14 cellular contexts compared by ENCODE assay signal in the genomic region with DNA sequence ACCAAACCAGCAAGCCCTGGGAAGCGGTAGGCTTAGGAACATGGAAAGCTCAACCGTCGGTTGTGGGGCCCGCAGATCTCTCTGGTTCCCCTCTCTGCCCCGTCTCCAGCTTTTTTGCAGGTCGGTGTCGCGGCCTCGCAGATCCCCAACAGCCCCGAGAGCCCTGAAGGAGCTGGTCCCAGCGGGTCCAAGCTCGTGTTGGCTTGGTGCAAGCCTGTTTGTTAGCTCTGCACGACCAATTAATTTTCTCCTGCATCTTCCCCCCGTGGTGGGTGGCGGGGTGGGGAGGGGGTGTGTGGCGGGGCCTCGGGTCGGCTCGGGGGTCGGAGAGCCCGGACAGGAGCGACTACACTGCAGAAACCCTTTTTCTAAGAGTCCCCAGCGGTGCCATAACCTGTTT. TPM values are rescaled to one million over a fixed set of nuclear protein-coding genes. Genes with fewer than 3 reads are reported as not detected.
DNase-seq lines count a peak whose midpoint lies in the region; ATAC-seq and TF ChIP-seq lines count a peak whose summit lies in the region.
"Had no signal": no experiment of that assay in that cellular context is flagged by ENCODE, and none has a peak within 500 bp of the region (broad histone marks: within the 10 kb centered on the region; RNA-seq: fewer than 3 reads in every experiment).

No MANE protein-coding gene starts in this region.

- no peak overlapping the region for H3K27ac ChIP-seq in mesodermal cell (ENCODE audit: low read depth, low read length, severe bottlenecking)
- H3K27ac ChIP-seq in gastroesophageal sphincter, result no peak overlapping the region

- no peak for TF ChIP-seq EP300 in gastroesophageal sphincter (IDR thresholded peaks at IDR 0.05)

- no peak for TF ChIP-seq CTCF in brain (conservative IDR thresholded peaks at IDR 0.05)
- TF ChIP-seq CTCF in type B pancreatic cell (conservative IDR thresholded peaks at IDR 0.05), result no peak
- TF ChIP-seq CTCF in gastroesophageal sphincter (IDR thresholded peaks at IDR 0.05), result no peak

- peak overlapping the region; percentile 46 for H3K4me3 Mint-ChIP-seq in activated naive CD4-positive, alpha-beta T cell treated with anti-CD3 and anti-CD28 coated beads, Interleukin-2, amount 10 ng/mL, durations not matched to agents 7 days and 5 days
- peak overlapping the region; percentile 80 to 86 (median 83) for H3K4me3 Mint-ChIP-seq in brain
- H3K4me3 Mint-ChIP-seq in type B pancreatic cell, result peak overlapping the region; percentile 83
- H3K4me3 Mint-ChIP-seq: T-helper 2 cell treated with Interferon-gamma antibody and Interleukin-4, amounts not matched to agents 5 μg/mL and 100 μg/mL, for 36 hours had no signal

- H3K4me1 ChIP-seq in mesodermal cell (ENCODE audit: control insufficient read depth, insufficient read depth, low read length, poor library complexity, severe bottlenecking), result peaks cover 8% of the 10 kb centered on the region
- peaks cover 0 to 21% (median 5%) of the 10 kb centered on the region in 3 donors for H3K4me1 ChIP-seq in gastroesophageal sphincter

- no peak for TF ChIP-seq POLR2A in gastroesophageal sphincter (IDR thresholded peaks at IDR 0.05)

- no peaks in the 10 kb centered on the region for H3K36me3 Mint-ChIP-seq in activated naive CD4-positive, alpha-beta T cell treated with anti-CD3 and anti-CD28 coated beads, Interleukin-2, amount 10 ng/mL, durations not matched to agents 7 days and 5 days
- H3K36me3 Mint-ChIP-seq in brain (no peaks in the 10 kb centered on the region), type B pancreatic cell (no peaks in the 10 kb centered on the region)
- H3K36me3 Mint-ChIP-seq: IgD-negative memory B cell had no signal

- H3K4me1 Mint-ChIP-seq in activated naive CD4-positive, alpha-beta T cell treated with anti-CD3 and anti-CD28 coated beads, Interleukin-2, amount 10 ng/mL, durations not matched to agents 7 days and 5 days, result peaks cover 5% of the 10 kb centered on the region
- H3K4me1 Mint-ChIP-seq in brain (peaks cover 13% of the 10 kb centered on the region), type B pancreatic cell (ENCODE audit: unreplicated experiment) (no peaks in the 10 kb centered on the region)
- H3K4me1 Mint-ChIP-seq: IgD-negative memory B cell had no signal

- no peak for ATAC-seq in HG03135 (IDR thresholded peaks at IDR 0.05; ENCODE audit: unreplicated experiment)
- no peak for ATAC-seq in GM18520 (IDR thresholded peaks at IDR 0.05; ENCODE audit: unreplicated experiment)
- ATAC-seq in gastroesophageal sphincter, result no peak

- no peaks in the 10 kb centered on the region for H3K36me3 ChIP-seq in mesodermal cell (ENCODE audit: control insufficient read depth, insufficient read depth, low read length)
- no peaks in the 10 kb centered on the region for H3K36me3 ChIP-seq in gastroesophageal sphincter

- H3K9me3 ChIP-seq in mesodermal cell (ENCODE audit: control insufficient read depth, low read length), result no peaks in the 10 kb centered on the region
- H3K9me3 ChIP-seq in gastroesophageal sphincter, result no peaks in the 10 kb centered on the region

- peak overlapping the region; percentile 24 for H3K4me3 ChIP-seq in mesodermal cell (ENCODE audit: extremely low read depth, insufficient read depth, low read length, poor library complexity, severe bottlenecking)
- H3K4me3 ChIP-seq in gastroesophageal sphincter, result peak overlapping the region in 1 of 2 donors; percentile 51

- 13 to 18% methylated on average over 8 to 12 of the region's 23 CpGs for WGBS in mesodermal cell (ENCODE audit: insufficient coverage in 2 of 2), 2 experiments
- 0% methylated on average over 1 of the region's 23 CpGs; no CpG with 5 or more reads in 1 of the 2 donors for WGBS in gastroesophageal sphincter (ENCODE audit: low coverage in 1 of 2), 2 donors

- H3K9me3 Mint-ChIP-seq in activated naive CD4-positive, alpha-beta T cell treated with anti-CD3 and anti-CD28 coated beads, Interleukin-2, amount 10 ng/mL, durations not matched to agents 7 days and 5 days, result no peaks in the 10 kb centered on the region
- peaks cover 0 to 2% (median 0%) of the 10 kb centered on the region in 5 experiments for H3K9me3 Mint-ChIP-seq in brain
- H3K9me3 Mint-ChIP-seq in type B pancreatic cell, result no peaks in the 10 kb centered on the region
- H3K9me3 Mint-ChIP-seq: T-helper 2 cell treated with Interferon-gamma antibody and Interleukin-4, amounts not matched to agents 5 μg/mL and 100 μg/mL, for 36 hours had no signal

- no peak for DNase-seq in activated naive CD4-positive, alpha-beta T cell treated with anti-CD3 and anti-CD28 coated beads, Interleukin-2, amount 10 ng/mL, durations not matched to agents 7 days and 5 days
- DNase-seq in activated naive CD4-positive, alpha-beta T cell (lab: John Stamatoyannopoulos, UW), result no peak
- no peak for DNase-seq in type B pancreatic cell (ENCODE audit: extremely low spot score, unreplicated experiment)
- DNase-seq: activated T-cell treated with anti-CD3 and anti-CD28 coated beads, Interleukin-2, amount 50 U/mL, for 1 hour; midbrain; NCI-H2029 had no signal

- CTCF ChIA-PET in activated naive CD4-positive, alpha-beta T cell treated with anti-CD3 and anti-CD28 coated beads, Interleukin-2, amount 10 ng/mL, durations not matched to agents 7 days and 5 days (lab: Charles Lee), result no interaction called here

- peaks cover 84% of the 10 kb centered on the region for H3K27me3 Mint-ChIP-seq in activated naive CD4-positive, alpha-beta T cell treated with anti-CD3 and anti-CD28 coated beads, Interleukin-2, amount 10 ng/mL, durations not matched to agents 7 days and 5 days
- peaks cover 85% of the 10 kb centered on the region for H3K27me3 Mint-ChIP-seq in brain
- peaks cover 92% of the 10 kb centered on the region for H3K27me3 Mint-ChIP-seq in type B pancreatic cell

- peaks cover 95% of the 10 kb centered on the region for H3K27me3 ChIP-seq in gastroesophageal sphincter

- no peak overlapping the region for H3K27ac Mint-ChIP-seq in activated naive CD4-positive, alpha-beta T cell treated with anti-CD3 and anti-CD28 coated beads, Interleukin-2, amount 10 ng/mL, durations not matched to agents 7 days and 5 days
- H3K27ac Mint-ChIP-seq in brain (no peak overlapping the region), type B pancreatic cell (no peak overlapping the region)
- H3K27ac Mint-ChIP-seq: T-helper 2 cell treated with Interferon-gamma antibody and Interleukin-4, amounts not matched to agents 5 μg/mL and 100 μg/mL, for 36 hours had no signal

RNA-seq across cellular contexts. Expression of a gene that starts 0.4 kb away (rescaled TPM):
- polyA plus RNA-seq in brain (ENCODE audit: insufficient read depth, low read depth, low replicate concordance), result 1.2 TPM
- 0.04 TPM for polyA plus RNA-seq in mesodermal cell (2013, experiment 1 of 2)
- polyA plus RNA-seq in mesodermal cell (2013, experiment 2 of 2), result 0.05 TPM
- total RNA-seq in type B pancreatic cell (ENCODE audit: low replicate concordance) (0.57 and 0.82 TPM in 2 replicates), gastroesophageal sphincter (1 to 10 TPM in 2 of 4 donors, under 1 TPM in 2; 0.81 to 3.6 (median 1.4) TPM)
- total RNA-seq: OCI-LY7 had no signal
- polyA plus RNA-seq: IgD-negative memory B cell had no signal
